ENCODE assay signal across 10 cellular contexts in the genomic region with DNA sequence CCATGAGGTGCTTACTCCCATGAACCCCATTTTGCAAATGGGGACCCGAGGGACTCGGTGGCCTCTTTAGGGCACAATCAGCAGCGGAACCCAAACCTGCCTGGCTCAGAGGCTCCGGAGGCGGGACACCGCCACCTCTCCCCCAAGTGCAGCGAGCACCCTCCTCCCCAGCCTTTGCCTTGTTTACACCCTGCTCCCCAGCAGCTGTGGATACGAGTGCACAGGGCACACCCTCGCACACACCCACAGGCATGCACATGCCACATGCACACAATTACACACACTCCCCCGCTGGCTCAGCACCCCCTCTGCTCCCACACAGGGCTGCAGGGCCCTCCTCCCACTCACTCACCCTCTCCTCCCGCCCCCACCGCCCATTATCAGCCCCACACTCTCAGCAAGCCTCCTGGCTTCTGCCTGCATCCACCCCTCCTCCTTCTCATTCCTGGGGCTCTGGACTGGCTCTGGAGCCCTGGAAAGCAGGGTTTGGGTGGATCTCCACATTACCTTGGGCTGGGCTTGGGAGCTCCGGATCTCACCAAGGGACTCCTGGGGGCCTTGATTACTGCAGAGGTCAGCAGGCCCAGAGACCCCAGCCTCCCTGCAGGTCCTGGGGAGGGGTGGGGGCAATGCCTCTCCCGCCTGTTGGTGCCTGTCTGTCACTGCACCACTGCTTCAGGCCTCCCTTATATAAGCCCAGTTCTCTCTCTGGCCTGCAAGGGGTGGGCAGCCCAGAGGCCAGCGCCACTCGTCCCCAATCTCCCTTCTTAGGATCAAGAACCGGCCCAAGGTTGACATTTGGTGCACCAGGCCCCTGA. TPM values are rescaled to one million over a fixed set of nuclear protein-coding genes. Genes with fewer than 3 reads are reported as not detected.
DNase-seq lines count a peak whose midpoint lies in the region; ATAC-seq and TF ChIP-seq lines count a peak whose summit lies in the region.
"Had no signal": no experiment of that assay in that cellular context is flagged by ENCODE, and none has a peak within 500 bp of the region (broad histone marks: within the 10 kb centered on the region; RNA-seq: fewer than 3 reads in every experiment).

No MANE protein-coding gene starts in this region.

- no peak for TF ChIP-seq POLR2A in heart left ventricle (IDR thresholded peaks at IDR 0.05)

- peak; percentile 44 for DNase-seq in COLO668 (lab: John Stamatoyannopoulos, UW; ENCODE audit: unreplicated experiment)
- peak; percentile 34 to 44 for DNase-seq in SJCRH30
- peak; percentile 60 to 83 (median 66) for DNase-seq in heart left ventricle
- peak; percentile 88 for DNase-seq in osteoblast (ENCODE audit: insufficient read length, low spot score, missing footprints)
- DNase-seq in natural killer cell, result no peak
- DNase-seq in activated CD8-positive, alpha-beta memory T cell treated with anti-CD3 and anti-CD28 coated beads, Interleukin-2, amount 10 ng/mL, durations not matched to agents 7 days and 5 days, result no peak

- intact Hi-C loops in heart left ventricle (cut with DNase I) (loop anchor here in 2 of 10 donors (5.0 to 10.0 kb wide), 2 partner anchors 76 to 263 kb away; no protein-coding TSS in a partner anchor), natural killer cell (cut with micrococcal nuclease) (no loop called here)

- peaks cover 5% of the 10 kb centered on the region for H3K79me2 ChIP-seq in osteoblast (ENCODE audit: insufficient read depth, low read length)

- 49 to 60% (median 56%) methylated on average over 9 to 17 of the region's 17 CpGs for WGBS in heart left ventricle, 4 donors

- H3K9me3 ChIP-seq in SJCRH30 (replicated peaks), result no peaks in the 10 kb centered on the region
- H3K9me3 ChIP-seq in heart left ventricle, result no peaks in the 10 kb centered on the region
- no peaks in the 10 kb centered on the region for H3K9me3 ChIP-seq in osteoblast (ENCODE audit: low read depth, low read length)

- no peaks in the 10 kb centered on the region for H3K9me3 Mint-ChIP-seq in natural killer cell
- no peaks in the 10 kb centered on the region for H3K9me3 Mint-ChIP-seq in activated CD8-positive, alpha-beta memory T cell treated with anti-CD3 and anti-CD28 coated beads, Interleukin-2, amount 10 ng/mL, durations not matched to agents 7 days and 5 days (ENCODE audit: low read depth)
- H3K9me3 Mint-ChIP-seq: activated naive CD4-positive, alpha-beta T cell treated with anti-CD3 and anti-CD28 coated beads, Interleukin-2, amount 50 U/mL, for 24 hours had no signal

- no peak overlapping the region for H3K4me3 Mint-ChIP-seq in natural killer cell
- no peak overlapping the region for H3K4me3 Mint-ChIP-seq in activated CD8-positive, alpha-beta memory T cell treated with anti-CD3 and anti-CD28 coated beads, Interleukin-2, amount 10 ng/mL, durations not matched to agents 7 days and 5 days
- H3K4me3 Mint-ChIP-seq: activated naive CD4-positive, alpha-beta T cell treated with anti-CD3 and anti-CD28 coated beads, Interleukin-2, amount 50 U/mL, for 24 hours had no signal

- ATAC-seq in heart left ventricle, result peak; percentile 56 to 85 (median 76)
- ATAC-seq in GM21576 (IDR thresholded peaks at IDR 0.05; ENCODE audit: unreplicated experiment), result no peak
- ATAC-seq in natural killer cell, result no peak
- ATAC-seq in GM19397 (IDR thresholded peaks at IDR 0.05; ENCODE audit: unreplicated experiment), result no peak
- ATAC-seq in activated CD8-positive, alpha-beta memory T cell treated with anti-CD3 and anti-CD28 coated beads, Interleukin-2, amount 10 ng/mL, durations not matched to agents 7 days and 5 days, result no peak

- peaks cover 25% of the 10 kb centered on the region for H4K20me1 ChIP-seq in osteoblast (ENCODE audit: insufficient read depth, low read length)

- H3K27ac ChIP-seq in SJCRH30 (peak overlapping the region; percentile 21; the same call in 1 of the 2 replicates), heart left ventricle (peak overlapping the region; percentile 75 to 97 (median 90)), osteoblast (ENCODE audit: low read depth, low read length) (no peak overlapping the region)
- H3K27ac ChIP-seq: C4-2B had no signal

- peaks cover 13% of the 10 kb centered on the region for H3K4me1 ChIP-seq in SJCRH30
- H3K4me1 ChIP-seq in heart left ventricle, result peaks cover 0 to 73% (median 38%) of the 10 kb centered on the region in 12 donors
- H3K4me1 ChIP-seq in osteoblast (ENCODE audit: insufficient read depth, low read length), result peaks cover 32% of the 10 kb centered on the region

- no peak overlapping the region for H2AFZ ChIP-seq in osteoblast (ENCODE audit: low read length)

- TF ChIP-seq CTCF in heart left ventricle (IDR thresholded peaks at IDR 0.05) (peak in 1 of 12 donors; percentile 24), osteoblast (IDR thresholded peaks at IDR 0.05; ENCODE audit: extremely low read depth, low read depth, low read length) (no peak), natural killer cell (IDR thresholded peaks at IDR 0.05) (no peak)

- no peaks in the 10 kb centered on the region for H3K36me3 Mint-ChIP-seq in natural killer cell
- no peaks in the 10 kb centered on the region for H3K36me3 Mint-ChIP-seq in activated CD8-positive, alpha-beta memory T cell treated with anti-CD3 and anti-CD28 coated beads, Interleukin-2, amount 10 ng/mL, durations not matched to agents 7 days and 5 days
- H3K36me3 Mint-ChIP-seq: activated naive CD4-positive, alpha-beta T cell treated with anti-CD3 and anti-CD28 coated beads, Interleukin-2, amount 50 U/mL, for 24 hours had no signal

- H3K27me3 Mint-ChIP-seq in natural killer cell (ENCODE audit: low read depth in 2 of 2), result no peaks in the 10 kb centered on the region
- no peaks in the 10 kb centered on the region for H3K27me3 Mint-ChIP-seq in activated CD8-positive, alpha-beta memory T cell treated with anti-CD3 and anti-CD28 coated beads, Interleukin-2, amount 10 ng/mL, durations not matched to agents 7 days and 5 days
- H3K27me3 Mint-ChIP-seq: activated naive CD4-positive, alpha-beta T cell treated with anti-CD3 and anti-CD28 coated beads, Interleukin-2, amount 50 U/mL, for 24 hours had no signal

- no peak overlapping the region for H3K27ac Mint-ChIP-seq in natural killer cell
- H3K27ac Mint-ChIP-seq in activated CD8-positive, alpha-beta memory T cell treated with anti-CD3 and anti-CD28 coated beads, Interleukin-2, amount 10 ng/mL, durations not matched to agents 7 days and 5 days, result no peak overlapping the region
- H3K27ac Mint-ChIP-seq: activated naive CD4-positive, alpha-beta T cell treated with anti-CD3 and anti-CD28 coated beads, Interleukin-2, amount 50 U/mL, for 24 hours had no signal

- H3K4me2 ChIP-seq in osteoblast (ENCODE audit: insufficient read depth, low read length), result peak overlapping the region; percentile 3

- CTCF ChIA-PET in activated CD8-positive, alpha-beta memory T cell treated with anti-CD3 and anti-CD28 coated beads, Interleukin-2, amount 10 ng/mL, durations not matched to agents 7 days and 5 days (lab: Charles Lee), result interaction anchor here (1.1 to 6.7 kb wide), 3 partner anchors 9 to 14 kb away, joined by 3 to 35 read pairs (median 19); no protein-coding TSS in a partner anchor

- H3K27me3 ChIP-seq in SJCRH30 (no peaks in the 10 kb centered on the region), heart left ventricle (no peaks in the 10 kb centered on the region), osteoblast (ENCODE audit: insufficient read depth, low read length) (no peaks in the 10 kb centered on the region)

- H3K4me1 Mint-ChIP-seq in natural killer cell, result peaks cover 29 to 37% of the 10 kb centered on the region in 2 donors
- peaks cover 14% of the 10 kb centered on the region for H3K4me1 Mint-ChIP-seq in activated CD8-positive, alpha-beta memory T cell treated with anti-CD3 and anti-CD28 coated beads, Interleukin-2, amount 10 ng/mL, durations not matched to agents 7 days and 5 days

- H3K36me3 ChIP-seq in SJCRH30 (no peaks in the 10 kb centered on the region), heart left ventricle (peaks cover 0 to 74% (median 49%) of the 10 kb centered on the region in 9 donors), osteoblast (ENCODE audit: insufficient read depth, low read length) (peaks cover 24% of the 10 kb centered on the region)

- H3K4me3 ChIP-seq in SJCRH30 (peak overlapping the region; percentile 31), heart left ventricle (peak overlapping the region in 4 of 12 donors; percentile 18 to 37 (median 26)), osteoblast (ENCODE audit: insufficient read depth, low read length) (no peak overlapping the region)

RNA-seq across cellular contexts. Expression of a gene that starts 6.4 kb away (rescaled TPM):
- 10.7 and 12.5 TPM in 2 replicates for total RNA-seq in SJCRH30 (2014; rRNA removed; shearing (Covaris generic))
- total RNA-seq in heart left ventricle (100 to 1,000 TPM; 142 to 490 (median 200) TPM), osteoblast (43.4 and 54.8 TPM in 2 replicates), natural killer cell (10 to 100 TPM; 23.2 to 32.9 (median 23.6) TPM)
- 100 to 1,000 TPM; 125 to 173 TPM for polyA plus RNA-seq in heart left ventricle
- 10 to 100 TPM; 13.6 to 20.9 TPM for total RNA-seq in activated CD8-positive, alpha-beta memory T cell treated with anti-CD3 and anti-CD28 coated beads, Interleukin-2, amount 10 ng/mL, durations not matched to agents 7 days and 5 days

RNA-seq across cellular contexts. Expression of a gene that starts 28.4 kb away (rescaled TPM):
- total RNA-seq in SJCRH30 (2014; rRNA removed; shearing (Covaris generic)), result 2.4 and 3.1 TPM in 2 replicates
- total RNA-seq in heart left ventricle, result 1 to 10 TPM in 7 of 9 donors, under 1 TPM in 2; 0.44 to 3.9 (median 1.2) TPM
- 1 to 10 TPM in 1 of 2 donors, under 1 TPM in 1; 0.72 to 2.8 TPM for polyA plus RNA-seq in heart left ventricle
- total RNA-seq in osteoblast, result 2.5 and 2.7 TPM in 2 replicates
- total RNA-seq in natural killer cell, result 1 to 10 TPM; 1.1 to 2.1 (median 1.5) TPM
- total RNA-seq in activated CD8-positive, alpha-beta memory T cell treated with anti-CD3 and anti-CD28 coated beads, Interleukin-2, amount 10 ng/mL, durations not matched to agents 7 days and 5 days, result 1 to 10 TPM in 1 of 2 experiments, under 1 TPM in 1; 0.35 to 1.1 TPM

RNA-seq across cellular contexts. Expression of a gene that starts 45.6 kb away (rescaled TPM):
- total RNA-seq in SJCRH30 (2014; rRNA removed; shearing (Covaris generic)), result 2.9 and 3.7 TPM in 2 replicates
- 10 to 100 TPM; 18.4 to 71.2 (median 23.6) TPM for total RNA-seq in heart left ventricle
- polyA plus RNA-seq in heart left ventricle, result 10 to 100 TPM; 16.8 to 72.9 TPM
- 73.4 and 81.4 TPM in 2 replicates for total RNA-seq in osteoblast
- total RNA-seq in natural killer cell, result 1 to 10 TPM in 2 of 3 donors, under 1 TPM in 1; 0.47 to 2.8 (median 1.4) TPM
- total RNA-seq in activated CD8-positive, alpha-beta memory T cell treated with anti-CD3 and anti-CD28 coated beads, Interleukin-2, amount 10 ng/mL, durations not matched to agents 7 days and 5 days, result 10 to 100 TPM; 10.3 to 11.3 TPM

RNA-seq across cellular contexts. Expression of a gene that starts 48.9 kb away (rescaled TPM):
- total RNA-seq in SJCRH30 (2014; rRNA removed; shearing (Covaris generic)), result 32.1 TPM in 2 replicates
- total RNA-seq in heart left ventricle, result 10 to 100 TPM; 17.0 to 55.9 (median 31.3) TPM
- 10 to 100 TPM; 30.4 to 33.4 TPM for polyA plus RNA-seq in heart left ventricle
- total RNA-seq in osteoblast, result 44.2 and 48.9 TPM in 2 replicates
- total RNA-seq in natural killer cell, result 100 to 1,000 TPM; 124 to 162 (median 135) TPM
- total RNA-seq in activated CD8-positive, alpha-beta memory T cell treated with anti-CD3 and anti-CD28 coated beads, Interleukin-2, amount 10 ng/mL, durations not matched to agents 7 days and 5 days, result 100 to 1,000 TPM; 108 to 121 TPM

Comparison
In these comparisons a context has a peak if more than half of its experiments do, and no peak if none do; other contexts are left out.
1. DNase-seq: peak in COLO668 (single experiment), SJCRH30 (2 of 2), heart left ventricle (5 of 5) and osteoblast (single experiment); none in natural killer cell (single experiment) and activated CD8-positive, alpha-beta memory T cell treated with anti-CD3 and anti-CD28 coated beads, Interleukin-2, amount 10 ng/mL, durations not matched to agents 7 days and 5 days (single experiment).
2. ATAC-seq: peak in heart left ventricle (4 of 4); none in GM21576 (single experiment), natural killer cell (0 of 3), GM19397 (single experiment) and activated CD8-positive, alpha-beta memory T cell treated with anti-CD3 and anti-CD28 coated beads, Interleukin-2, amount 10 ng/mL, durations not matched to agents 7 days and 5 days (single experiment).